In the genomic region with DNA sequence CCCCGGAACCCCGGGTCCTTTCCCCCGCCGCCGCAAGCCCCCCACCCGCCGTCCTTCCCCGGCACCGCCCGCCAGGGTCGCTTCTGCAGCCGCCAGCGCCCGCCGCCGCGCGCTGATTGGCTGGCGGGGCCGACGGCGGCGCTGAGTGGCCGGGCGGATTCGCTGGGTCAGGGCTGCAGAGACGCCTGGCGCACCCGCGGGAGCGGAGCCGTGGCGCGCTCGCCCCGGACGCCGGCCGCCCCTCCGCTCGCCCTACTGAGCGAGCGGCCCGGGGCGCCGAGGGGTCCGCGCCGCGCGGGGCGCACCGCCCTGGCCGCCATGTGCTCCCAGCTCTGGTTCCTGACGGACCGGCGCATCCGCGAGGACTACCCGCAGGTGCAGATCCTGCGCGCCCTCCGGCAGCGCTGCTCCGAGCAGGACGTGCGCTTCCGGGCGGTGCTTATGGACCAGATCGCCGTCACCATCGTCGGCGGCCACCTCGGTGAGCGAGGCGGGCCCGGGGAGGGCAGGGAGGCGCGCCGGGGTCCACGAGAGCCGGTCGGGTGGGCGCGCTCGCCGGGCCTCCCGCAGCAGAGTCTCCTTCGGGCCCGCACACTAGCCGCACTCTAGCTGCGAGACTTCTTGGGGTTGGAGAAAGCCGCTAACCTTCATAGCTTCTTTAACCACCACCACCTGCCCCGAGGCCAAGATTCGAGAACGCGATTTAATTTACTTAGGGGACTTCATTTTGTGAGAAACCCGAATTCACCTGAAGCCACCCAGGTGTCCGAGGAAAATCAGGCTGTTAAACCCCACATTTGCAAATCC, we compare ENCODE assay signal across 8 cellular contexts.
DNase-seq lines count a peak whose midpoint lies in the region; ATAC-seq, FAIRE-seq and TF ChIP-seq lines count a peak whose summit lies in the region.

A gene with protein sequence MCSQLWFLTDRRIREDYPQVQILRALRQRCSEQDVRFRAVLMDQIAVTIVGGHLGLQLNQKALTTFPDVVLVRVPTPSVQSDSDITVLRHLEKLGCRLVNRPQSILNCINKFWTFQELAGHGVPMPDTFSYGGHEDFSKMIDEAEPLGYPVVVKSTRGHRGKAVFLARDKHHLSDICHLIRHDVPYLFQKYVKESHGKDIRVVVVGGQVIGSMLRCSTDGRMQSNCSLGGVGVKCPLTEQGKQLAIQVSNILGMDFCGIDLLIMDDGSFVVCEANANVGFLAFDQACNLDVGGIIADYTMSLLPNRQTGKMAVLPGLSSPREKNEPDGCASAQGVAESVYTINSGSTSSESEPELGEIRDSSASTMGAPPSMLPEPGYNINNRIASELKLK (plus strand): TSS at position 176 of the 807 bp plus-strand sequence. CDS start 143 bp downstream, at position 319.

- ATAC-seq in HG03378 (IDR thresholded peaks at IDR 0.05; ENCODE audit: unreplicated experiment): no peak

- DNase-seq in DMS114 treated with DMSO at 0.1 percent for 48 hours (lab: John Stamatoyannopoulos, UW; ENCODE audit: unreplicated experiment) (peak; percentile 50), GM20000 (ENCODE audit: low spot score) (peak; percentile 97), HTR-8/SVneo (ENCODE audit: insufficient read length, low spot score) (peak; percentile 64), SHP77 treated with DMSO at 0.1 percent for 48 hours (lab: John Stamatoyannopoulos, UW) (peak; percentile 63), amygdala (lab: John Stamatoyannopoulos, UW) (peak in 48 of 56 donors; percentile 8 to 73 (median 38)), hypothalamus (lab: John Stamatoyannopoulos, UW) (peak in 47 of 51 donors; percentile 1 to 78 (median 46)), retinal pigment epithelial cell (ENCODE audit: low read depth) (no peak)

- no peak for TF ChIP-seq CTCF in GM20000 (IDR thresholded peaks at IDR 0.05; ENCODE audit: extremely low read depth, missing control alignments)
- TF ChIP-seq CTCF in retinal pigment epithelial cell (conservative IDR thresholded peaks at IDR 0.05; ENCODE audit: low read depth, low read length): no peak

- H3K4me3 ChIP-seq in retinal pigment epithelial cell (ENCODE audit: low read length): peak within 1 kb of the TSS; percentile 45

- FAIRE-seq in HTR-8/SVneo (lab: Jason Lieb, UNC): peak; percentile 83
